8 cellular contexts compared by ENCODE assay signal in the genomic region with DNA sequence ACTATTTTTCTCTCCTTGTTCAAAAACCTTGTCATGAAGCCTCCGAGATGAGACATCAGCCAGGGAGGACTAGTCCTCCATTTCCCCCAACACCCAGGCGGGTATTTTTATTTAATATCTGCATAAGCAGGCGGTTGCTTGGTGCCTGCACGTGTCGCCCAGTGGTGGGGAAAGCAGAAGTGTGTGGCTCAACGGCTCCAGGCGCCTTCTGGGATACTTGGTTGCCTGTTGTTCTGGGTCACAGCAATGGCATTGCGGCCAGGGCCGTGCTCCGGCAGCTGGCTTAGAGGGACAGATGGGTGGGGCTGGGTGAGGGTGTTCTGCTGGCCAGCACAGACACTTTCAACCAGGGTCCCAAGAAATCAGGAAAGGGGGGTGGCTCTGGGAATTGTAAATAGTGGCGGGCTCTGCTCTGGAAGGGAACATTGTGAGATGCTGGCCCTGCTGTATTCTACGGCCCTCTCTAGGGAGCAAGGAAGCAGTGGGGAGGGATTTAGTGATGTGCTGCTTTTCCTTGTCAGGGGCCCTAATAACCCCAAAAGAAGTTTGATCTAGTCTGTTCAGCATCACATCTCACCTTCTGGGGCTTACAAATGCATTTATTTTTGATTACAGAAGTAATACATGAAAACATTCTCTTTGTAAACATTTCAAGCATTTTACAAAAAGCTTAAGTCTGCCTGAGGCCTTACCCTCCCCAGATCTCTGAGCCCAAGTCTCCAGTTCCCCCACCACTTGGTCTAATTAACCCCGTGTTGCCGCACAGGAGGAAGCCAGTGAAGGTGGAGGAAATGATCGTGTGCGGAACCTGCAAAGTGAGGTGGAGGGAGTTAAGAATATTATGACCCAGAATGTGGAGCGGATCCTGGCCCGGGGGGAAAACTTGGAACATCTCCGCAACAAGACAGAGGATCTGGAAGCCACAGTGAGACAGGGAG. TPM values are rescaled to one million over a fixed set of nuclear protein-coding genes. Genes with fewer than 3 reads are reported as not detected.
A peak's percentile ranks its signal among the peaks of the same experiment; 100 is the strongest.
DNase-seq lines count a peak whose midpoint lies in the region; ATAC-seq and TF ChIP-seq lines count a peak whose summit lies in the region.

No MANE protein-coding gene starts in this region.

- H3K27me3 ChIP-seq in gastroesophageal sphincter (no peaks in the 10 kb centered on the region), ovary (no peaks in the 10 kb centered on the region), BE2C (no peaks in the 10 kb centered on the region)

- H3K4me3 ChIP-seq in gastroesophageal sphincter (peak overlapping the region in 1 of 2 donors; percentile 38), ovary (peak overlapping the region; percentile 31), BE2C (ENCODE audit: low read depth, low read length) (no peak overlapping the region)

- H3K4me1 ChIP-seq in gastroesophageal sphincter (peaks cover 0 to 48% (median 19%) of the 10 kb centered on the region in 3 donors), ovary (ENCODE audit: insufficient read depth) (no peaks in the 10 kb centered on the region), BE2C (no peaks in the 10 kb centered on the region)

- TF ChIP-seq POLR2A in gastroesophageal sphincter (IDR thresholded peaks at IDR 0.05) (peak in 1 of 2 donors; percentile 11), ovary (IDR thresholded peaks at IDR 0.05) (no peak)

- H3K36me3 Mint-ChIP-seq in T-helper 2 cell treated with Interferon-gamma antibody and Interleukin-4, amounts not matched to agents 5 μg/mL and 100 μg/mL, for 36 hours (ENCODE audit: low read depth) = peaks cover 33% of the 10 kb centered on the region

- ATAC-seq in GM18520 (IDR thresholded peaks at IDR 0.05; ENCODE audit: unreplicated experiment) = peak; percentile 21
- ATAC-seq in HG02981 (IDR thresholded peaks at IDR 0.05; ENCODE audit: unreplicated experiment) = peak; percentile 55
- ATAC-seq in gastroesophageal sphincter = peak; percentile 66
- no peak for ATAC-seq in HG03097 (IDR thresholded peaks at IDR 0.05; ENCODE audit: low FRiP score, unreplicated experiment)

- H3K9me3 ChIP-seq in gastroesophageal sphincter (no peaks in the 10 kb centered on the region), ovary (no peaks in the 10 kb centered on the region), BE2C (no peaks in the 10 kb centered on the region)

- H3K4me3 Mint-ChIP-seq in T-helper 2 cell treated with Interferon-gamma antibody and Interleukin-4, amounts not matched to agents 5 μg/mL and 100 μg/mL, for 36 hours = peak overlapping the region; percentile 96

- no peaks in the 10 kb centered on the region for H3K27me3 Mint-ChIP-seq in T-helper 2 cell treated with Interferon-gamma antibody and Interleukin-4, amounts not matched to agents 5 μg/mL and 100 μg/mL, for 36 hours (ENCODE audit: low read depth)

- 51 to 56% methylated on average over 4 to 6 of the region's 19 CpGs for WGBS in gastroesophageal sphincter (ENCODE audit: low coverage in 1 of 2), 2 donors
- 66 to 80% (median 72%) methylated on average over 19 of the region's 19 CpGs for WGBS in ovary, 3 donors

- intact Hi-C loops in ovary (cut with DNase I) = no loop called here

- TF ChIP-seq CTCF in gastroesophageal sphincter (IDR thresholded peaks at IDR 0.05) (no peak), ovary (IDR thresholded peaks at IDR 0.05) (no peak), BE2C (IDR thresholded peaks at IDR 0.05; ENCODE audit: low read depth, low read length) (no peak)

- TF ChIP-seq EP300 in gastroesophageal sphincter (IDR thresholded peaks at IDR 0.05) = no peak
- TF ChIP-seq EP300 in ovary (IDR thresholded peaks at IDR 0.05) = no peak

- H3K27ac ChIP-seq in gastroesophageal sphincter (peak overlapping the region in 3 of 4 donors; percentile 63 to 73 (median 67)), ovary (peak overlapping the region in 1 of 2 donors; percentile 39)

- peak overlapping the region; percentile 86 for H3K27ac Mint-ChIP-seq in T-helper 2 cell treated with Interferon-gamma antibody and Interleukin-4, amounts not matched to agents 5 μg/mL and 100 μg/mL, for 36 hours

- H3K36me3 ChIP-seq in gastroesophageal sphincter = no peaks in the 10 kb centered on the region
- no peaks in the 10 kb centered on the region for H3K36me3 ChIP-seq in ovary
- H3K36me3 ChIP-seq in BE2C = no peaks in the 10 kb centered on the region

- H3K4me1 Mint-ChIP-seq in T-helper 2 cell treated with Interferon-gamma antibody and Interleukin-4, amounts not matched to agents 5 μg/mL and 100 μg/mL, for 36 hours (ENCODE audit: low read depth) = peaks cover 29% of the 10 kb centered on the region

- no peak for DNase-seq in T-helper 2 cell treated with Interferon-gamma antibody and Interleukin-4, amounts not matched to agents 5 μg/mL and 100 μg/mL, for 36 hours (ENCODE audit: low spot score)
- DNase-seq in ovary (peak in 1 of 5 donors; percentile 41), BE2C (no peak), NCI-H2171 (lab: John Stamatoyannopoulos, UW) (no peak)

- H3K9me3 Mint-ChIP-seq in T-helper 2 cell treated with Interferon-gamma antibody and Interleukin-4, amounts not matched to agents 5 μg/mL and 100 μg/mL, for 36 hours = no peaks in the 10 kb centered on the region

RNA-seq across cellular contexts. Expression of a gene that starts 1.1 kb away (rescaled TPM):
- total RNA-seq in gastroesophageal sphincter (10 to 100 TPM in 2 of 4 donors, 1 to 10 TPM in 1, not detected in 1; 4.9 to 30.5 (median 13.6) TPM), ovary (10 to 100 TPM in 5 of 7 donors, 1 to 10 TPM in 2; 5.9 to 58.4 (median 14.0) TPM)
- polyA plus RNA-seq in ovary = 10 to 100 TPM; 25.5 to 54.3 TPM
- polyA plus RNA-seq in BE2C (2012; ENCODE audit: insufficient read depth, insufficient read length, low read depth) = 1.4 TPM

RNA-seq across cellular contexts. Expression of a gene that starts 5.7 kb away (rescaled TPM):
- 10 to 100 TPM; 37.6 to 56.5 (median 51.2) TPM for total RNA-seq in gastroesophageal sphincter
- 10 to 100 TPM; 25.6 to 59.1 (median 48.5) TPM for total RNA-seq in ovary
- 10 to 100 TPM; 35.7 to 99.5 TPM for polyA plus RNA-seq in ovary
- 9.8 TPM for polyA plus RNA-seq in BE2C (2012; ENCODE audit: insufficient read depth, insufficient read length, low read depth)

RNA-seq across cellular contexts. Expression of a gene that starts 17.0 kb away (rescaled TPM):
- total RNA-seq in gastroesophageal sphincter = 100 to 1,000 TPM; 113 to 174 (median 148) TPM
- 100 to 1,000 TPM in 1 of 7 donors, 10 to 100 TPM in 6; 61.1 to 108 (median 93.3) TPM for total RNA-seq in ovary
- 100 to 1,000 TPM; 123 to 148 TPM for polyA plus RNA-seq in ovary
- 233 TPM for polyA plus RNA-seq in BE2C (2012; ENCODE audit: insufficient read depth, insufficient read length, low read depth)

RNA-seq across cellular contexts. Expression of a gene that starts 17.2 kb away (rescaled TPM):
- total RNA-seq in gastroesophageal sphincter (10 to 100 TPM; 16.2 to 29.3 (median 24.3) TPM), ovary (10 to 100 TPM; 23.8 to 35.5 (median 33.9) TPM)
- polyA plus RNA-seq in ovary = 10 to 100 TPM; 14.2 to 33.3 TPM
- polyA plus RNA-seq in BE2C (2012; ENCODE audit: insufficient read depth, insufficient read length, low read depth) = 49.8 TPM

RNA-seq across cellular contexts. Expression of a gene that starts 24.0 kb away (rescaled TPM):
- total RNA-seq in gastroesophageal sphincter (10 to 100 TPM; 17.6 to 26.9 (median 19.9) TPM), ovary (10 to 100 TPM; 12.5 to 27.1 (median 18.6) TPM)
- polyA plus RNA-seq in ovary = 10 to 100 TPM in 1 of 2 donors, 1 to 10 TPM in 1; 7.0 to 17.8 TPM
- 16.1 TPM for polyA plus RNA-seq in BE2C (2012; ENCODE audit: insufficient read depth, insufficient read length, low read depth)
